In genomic region chr9:137087409-137087925, GRCh38 we compare ENCODE assay signal across 8 cellular contexts. TPM values are rescaled to one million over a fixed set of nuclear protein-coding genes. Genes with fewer than 3 reads are reported as not detected.
DNase-seq lines count a peak whose midpoint lies in the region; ATAC-seq and TF ChIP-seq lines count a peak whose summit lies in the region.

No MANE protein-coding gene starts in this region.

- H3K9me2 ChIP-seq in hepatocyte (replicated peaks; ENCODE audit: insufficient read depth) = no peaks in the 10 kb centered on the region

- H3K36me3 ChIP-seq in A673 (ENCODE audit: insufficient read depth, low read length, poor library complexity, severe bottlenecking) = no peaks in the 10 kb centered on the region
- no peaks in the 10 kb centered on the region for H3K36me3 ChIP-seq in hepatocyte (replicated peaks; ENCODE audit: insufficient read depth, low read depth)

- no peaks in the 10 kb centered on the region for H4K20me1 ChIP-seq in hepatocyte (ENCODE audit: insufficient read depth, poor library complexity, severe bottlenecking)

- H3K36me3 Mint-ChIP-seq in WTC11 = peaks cover 10% of the 10 kb centered on the region
- H3K36me3 Mint-ChIP-seq in stimulated activated naive B cell treated with anti-CD40 and anti-IgM and Interleukin-4, amounts not matched to agents 10 μg/mL and 1 μg/mL and 100 μg/mL, for 72 hours = peaks cover 19 to 31% of the 10 kb centered on the region in 2 donors

- peak overlapping the region; percentile 85 for H3K4me3 Mint-ChIP-seq in WTC11
- peak overlapping the region; percentile 86 to 98 for H3K4me3 Mint-ChIP-seq in stimulated activated naive B cell treated with anti-CD40 and anti-IgM and Interleukin-4, amounts not matched to agents 10 μg/mL and 1 μg/mL and 100 μg/mL, for 72 hours

- POLR2A ChIA-PET in A673 (lab: Charles Lee; ENCODE audit: low non-redundant PET) (interaction anchor here (0.6 kb wide), 1 partner anchor 147 kb away, joined by 4 read pairs; no protein-coding TSS in a partner anchor), WTC11 (lab: Charles Lee) (interaction anchor here (0.9 to 2.2 kb wide), 5 partner anchors 10 to 135 kb away, joined by 3 to 21 read pairs (median 5); partner anchors contain the start of genes SAPCD2, TPRN and UAP1L1)

- H3K9me3 ChIP-seq in A673 (ENCODE audit: low read depth, low read length, poor library complexity, severe bottlenecking) (no peaks in the 10 kb centered on the region), hepatocyte (ENCODE audit: low read depth) (no peaks in the 10 kb centered on the region)

- 10% methylated on average over 22 of the region's 22 CpGs for WGBS in hepatocyte (ENCODE audit: low lambda C conversion rate, missing lambda C conversion rate)

- ATAC-seq in GM21723 (IDR thresholded peaks at IDR 0.05; ENCODE audit: unreplicated experiment) (peak; percentile 1), WTC11 (peak; percentile 0; the same call in 1 of the 2 replicates), GM19395 (IDR thresholded peaks at IDR 0.05; ENCODE audit: unreplicated experiment) (no peak), GM18870 (IDR thresholded peaks at IDR 0.05; ENCODE audit: unreplicated experiment) (no peak)
- peak; percentile 1 to 2 for ATAC-seq in stimulated activated naive B cell treated with anti-CD40 and anti-IgM and Interleukin-4, amounts not matched to agents 10 μg/mL and 1 μg/mL and 100 μg/mL, for 72 hours (replicated peaks)

- no peaks in the 10 kb centered on the region for H3K9me3 Mint-ChIP-seq in WTC11
- H3K9me3 Mint-ChIP-seq in stimulated activated naive B cell treated with anti-CD40 and anti-IgM and Interleukin-4, amounts not matched to agents 10 μg/mL and 1 μg/mL and 100 μg/mL, for 72 hours = no peaks in the 10 kb centered on the region

- H3K27ac ChIP-seq in A673 (ENCODE audit: low read depth, low read length, poor library complexity, severe bottlenecking) = peak overlapping the region; percentile 79
- H3K27ac ChIP-seq in hepatocyte = peak overlapping the region; percentile 83

- peak overlapping the region; percentile 91 for H3K27ac Mint-ChIP-seq in WTC11
- peak overlapping the region; percentile 93 for H3K27ac Mint-ChIP-seq in stimulated activated naive B cell treated with anti-CD40 and anti-IgM and Interleukin-4, amounts not matched to agents 10 μg/mL and 1 μg/mL and 100 μg/mL, for 72 hours

- intact Hi-C loops in A673 (cut with micrococcal nuclease; ENCODE audit: unreplicated experiment) = no loop called here

- peak overlapping the region; percentile 67 for H3K4me3 ChIP-seq in A673 (ENCODE audit: low read depth, low read length, poor library complexity, severe bottlenecking)
- H3K4me3 ChIP-seq in hepatocyte = peak overlapping the region; percentile 37

- H2AFZ ChIP-seq in hepatocyte = peak overlapping the region; percentile 52

- peaks cover 9% of the 10 kb centered on the region for H3K27me3 Mint-ChIP-seq in WTC11 (ENCODE audit: low read depth)
- H3K27me3 Mint-ChIP-seq in stimulated activated naive B cell treated with anti-CD40 and anti-IgM and Interleukin-4, amounts not matched to agents 10 μg/mL and 1 μg/mL and 100 μg/mL, for 72 hours = no peaks in the 10 kb centered on the region

- peak overlapping the region; percentile 86 for H3K4me2 ChIP-seq in hepatocyte

- peaks cover 16% of the 10 kb centered on the region for H3K4me1 Mint-ChIP-seq in WTC11
- H3K4me1 Mint-ChIP-seq in stimulated activated naive B cell treated with anti-CD40 and anti-IgM and Interleukin-4, amounts not matched to agents 10 μg/mL and 1 μg/mL and 100 μg/mL, for 72 hours = peaks cover 39 to 61% of the 10 kb centered on the region in 2 donors

- BruUV-seq in A673 (replicated peaks; lab: Mats Ljungman, UMichigan) = no TSS peak

- H3K79me2 ChIP-seq in hepatocyte = peaks cover 23% of the 10 kb centered on the region

- DNase-seq in A673 (ENCODE audit: low spot score) (no peak), WTC11 (ENCODE audit: low spot score) (peak; percentile 31), hepatocyte (ENCODE audit: low spot score) (no peak), COR-L47 (lab: John Stamatoyannopoulos, UW) (no peak)
- DNase-seq in stimulated activated naive B cell treated with anti-CD40 and anti-IgM and Interleukin-4, amounts not matched to agents 10 μg/mL and 1 μg/mL and 100 μg/mL, for 72 hours = no peak

- H3K4me1 ChIP-seq in A673 (ENCODE audit: insufficient read depth, low read length, poor library complexity, severe bottlenecking) (peaks cover 25% of the 10 kb centered on the region), hepatocyte (ENCODE audit: insufficient read depth) (peaks cover 17% of the 10 kb centered on the region)

- TF ChIP-seq CTCF in A673 (conservative IDR thresholded peaks at IDR 0.05; ENCODE audit: low read depth, low read length) (no peak), WTC11 (IDR thresholded peaks at IDR 0.05) (no peak), hepatocyte (IDR thresholded peaks at IDR 0.05; ENCODE audit: poor library complexity) (no peak)

- CTCF ChIA-PET in A673 (lab: Charles Lee) (interaction anchor here (0.6 to 1.3 kb wide), 5 partner anchors 17 to 149 kb away, joined by 3 to 6 read pairs (median 3); partner anchors contain the start of gene SAPCD2), WTC11 (lab: Charles Lee) (interaction anchor here (0.5 to 8.7 kb wide), 25 partner anchors 10 to 336 kb away, joined by 3 to 177 read pairs (median 5); partner anchors contain the start of genes C8G, EXD3, NOXA1 and NPDC1)

- H3K27me3 ChIP-seq in A673 (replicated peaks; ENCODE audit: insufficient read depth, low read depth, low read length, poor library complexity) = no peaks in the 10 kb centered on the region
- H3K27me3 ChIP-seq in hepatocyte = no peaks in the 10 kb centered on the region

TF ChIP-seq in WTC11, 78 proteins besides CTCF, POLR2A, EP300 and RAD21:
- TF ChIP-seq HMGXB4 (CRISPR knock-in tag; IDR thresholded peaks at IDR 0.05) (no peak), ESRRA (CRISPR knock-in tag; IDR thresholded peaks at IDR 0.05; ENCODE audit: borderline replicate concordance) (no peak), TP53 (CRISPR knock-in tag; IDR thresholded peaks at IDR 0.05) (no peak), EMX1 (CRISPR knock-in tag; IDR thresholded peaks at IDR 0.05) (no peak)
TF ChIP-seq in WTC11: peak in this region for 0.

RNA-seq across cellular contexts. Expression of gene MAN1B1, which starts 0.7 kb away (rescaled TPM):
- total RNA-seq in A673 (2021) = 48.6 and 54.9 TPM in 2 replicates
- total RNA-seq in WTC11 (2021) = 44.9 to 57.1 TPM (median 47.1 TPM) in 3 replicates
- total RNA-seq in hepatocyte = 54.6 and 60.8 TPM in 2 replicates
- 94.2 and 101 TPM in 2 replicates for polyA plus RNA-seq in hepatocyte

RNA-seq across cellular contexts. Expression of gene UAP1L1, which starts 10.2 kb away (rescaled TPM):
- total RNA-seq in A673 (2021) (11.2 and 13.0 TPM in 2 replicates), WTC11 (2021) (12.1 to 17.7 TPM (median 14.3 TPM) in 3 replicates), hepatocyte (11.2 and 15.6 TPM in 2 replicates)
- 39.1 and 40.1 TPM in 2 replicates for polyA plus RNA-seq in hepatocyte

RNA-seq across cellular contexts. Expression of gene SAPCD2, which starts 17.1 kb away (rescaled TPM):
- total RNA-seq in A673 (2021) = 30.6 and 33.7 TPM in 2 replicates
- total RNA-seq in WTC11 (2021) = 52.0 to 67.0 TPM (median 53.6 TPM) in 3 replicates
- 4.6 and 7.5 TPM in 2 replicates for total RNA-seq in hepatocyte
- 4.8 and 5.6 TPM in 2 replicates for polyA plus RNA-seq in hepatocyte

RNA-seq across cellular contexts. Expression of gene DPP7, which starts 27.1 kb away (rescaled TPM):
- total RNA-seq in A673 (2021) (120 and 122 TPM in 2 replicates), WTC11 (2021) (38.9 to 43.7 TPM (median 42.1 TPM) in 3 replicates), hepatocyte (206 and 207 TPM in 2 replicates)
- polyA plus RNA-seq in hepatocyte = 544 and 678 TPM in 2 replicates

RNA-seq across cellular contexts. Expression of gene ENTPD2, which starts 33.6 kb away (rescaled TPM):
- total RNA-seq in A673 (2021) (not detected in 2 replicates), WTC11 (2021) (8.3 to 9.6 TPM (median 9.2 TPM) in 3 replicates), hepatocyte (1.8 and 2.3 TPM in 2 replicates)
- 1.1 and 3.2 TPM in 2 replicates for polyA plus RNA-seq in hepatocyte

Comparison
In these comparisons a context has a peak if more than half of its experiments do, and no peak if none do; other contexts are left out.
1. ATAC-seq: peak in GM21723 (single experiment), WTC11 (single experiment) and stimulated activated naive B cell treated with anti-CD40 and anti-IgM and Interleukin-4, amounts not matched to agents 10 μg/mL and 1 μg/mL and 100 μg/mL, for 72 hours (2 of 2); none in GM19395 (single experiment) and GM18870 (single experiment).